Comparison of ENCODE assay signal across 22 cellular contexts in the genomic region with DNA sequence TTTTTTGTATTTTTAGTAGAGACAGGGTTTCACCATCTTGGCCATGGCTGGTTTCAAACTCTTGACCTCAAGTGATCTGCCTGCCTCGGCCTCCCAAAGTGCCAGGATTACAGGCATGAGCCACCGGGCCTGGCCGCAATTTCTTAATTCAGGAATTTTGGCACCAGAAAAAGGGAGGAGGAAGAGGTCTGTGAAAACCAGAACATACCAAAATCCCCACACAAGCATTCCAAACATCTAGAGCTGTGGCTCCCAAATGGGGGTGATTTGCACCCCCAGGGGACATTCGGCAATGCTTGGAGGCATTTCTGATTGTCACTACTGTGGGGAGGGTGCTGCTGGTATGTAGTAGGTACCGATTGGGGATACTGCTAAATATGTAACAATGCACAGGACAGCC. TPM values are rescaled to one million over a fixed set of nuclear protein-coding genes. Genes with fewer than 3 reads are reported as not detected.
DNase-seq lines count a peak whose midpoint lies in the region; ATAC-seq, FAIRE-seq and TF ChIP-seq lines count a peak whose summit lies in the region.
"Had no signal": no experiment of that assay in that cellular context is flagged by ENCODE, and none has a peak within 500 bp of the region (broad histone marks: within the 10 kb centered on the region; RNA-seq: fewer than 3 reads in every experiment).

No MANE protein-coding gene starts in this region.

- no peak overlapping the region for H3K14ac ChIP-seq in H1 (ENCODE audit: insufficient read length)

- no peak overlapping the region for H3K56ac ChIP-seq in H1 (replicated peaks; ENCODE audit: insufficient read length, low read depth, low read length)

- POLR2A ChIA-PET in H1 (lab: Charles Lee; ENCODE audit: partially characterized antibody): no interaction called here

- ATAC-seq in omental fat pad (ENCODE audit: low FRiP score) (peak; percentile 30), HG02571 (IDR thresholded peaks at IDR 0.05; ENCODE audit: unreplicated experiment) (no peak)

- no peaks in the 10 kb centered on the region for H3K23me2 ChIP-seq in H1 (ENCODE audit: low read depth, low read length)

- no peaks in the 10 kb centered on the region for H4K20me1 ChIP-seq in H1 (replicated peaks in 1 of 2; ENCODE audit: control insufficient read depth in 1 of 2, insufficient read depth in 2 of 2, low read length in 2 of 2)

- peak; percentile 55 for DNase-seq in EH (ENCODE audit: low read depth)
- peak; percentile 72 for DNase-seq in M059J (ENCODE audit: low read depth)
- DNase-seq in H1 (ENCODE audit: low read depth in 1 of 2, low spot score in 2 of 2): no peak
- DNase-seq in omental fat pad (ENCODE audit: low spot score): no peak
- no peak for DNase-seq in NCI-H1105 treated with DMSO at 0.1 percent for 48 hours (lab: John Stamatoyannopoulos, UW)
- DNase-seq in H7: no peak
- no peak for DNase-seq in activated CD8-positive, alpha-beta memory T cell treated with anti-CD3 and anti-CD28 coated beads for 24 hours
- DNase-seq: AML-193, DMS79 treated with DMSO at 0.1 percent for 48 hours, GDM1, HCEC 1CT, KBM-7, NCI-H1417 treated with DMSO at 0.1 percent for 48 hours, NCI-H187 treated with DMSO at 0.1 percent for 48 hours, NCI-H2227 treated with DMSO at 0.1 percent for 48 hours, NCI-H524 treated with DMSO at 0.1 percent for 48 hours, PC-9, SIG-M5 had no signal

- TF ChIP-seq POLR2A in H1 (IDR thresholded peaks at IDR 0.05; ENCODE audit: control extremely low read depth in 1 of 2, low read depth in 2 of 2, low read length in 2 of 2): no peak

- H3K4ac ChIP-seq in H1 (replicated peaks; ENCODE audit: insufficient read length, low read depth, low read length): no peak overlapping the region

- no peaks in the 10 kb centered on the region for H3K9me3 ChIP-seq in H1 (ENCODE audit: insufficient read depth in 2 of 2, low read depth in 1 of 2, low read length in 1 of 2)

- TF ChIP-seq EP300 in H1 (IDR thresholded peaks at IDR 0.05; ENCODE audit: borderline replicate concordance in 1 of 2, low read depth in 2 of 2, low read length in 2 of 2): no peak

- no peak overlapping the region for H2BK20ac ChIP-seq in H1 (ENCODE audit: low read length)

- H3K4me1 ChIP-seq in H1 (replicated peaks in 1 of 4; ENCODE audit: control insufficient read depth in 3 of 4, insufficient read depth in 4 of 4, low read length in 3 of 4): no peaks in the 10 kb centered on the region

- no peak overlapping the region for H2BK15ac ChIP-seq in H1 (ENCODE audit: low read length)

- no peak overlapping the region for H2BK120ac ChIP-seq in H1 (replicated peaks; ENCODE audit: low read depth, low read length)

- H3K79me1 ChIP-seq in H1 (ENCODE audit: low read depth, low read length): no peaks in the 10 kb centered on the region

- no peak overlapping the region for H3K27ac ChIP-seq in H1 (ENCODE audit: low read depth, low read length)
- H3K27ac ChIP-seq: PC-9, RWPE1 had no signal

- H3K9ac ChIP-seq in H1 (replicated peaks in 1 of 4; ENCODE audit: extremely low read depth in 1 of 4, low read depth in 3 of 4, low read length in 3 of 4): no peak overlapping the region

- H4K91ac ChIP-seq in H1 (replicated peaks; ENCODE audit: insufficient read length, low read length): no peak overlapping the region

- no peak overlapping the region for H3K4me2 ChIP-seq in H1 (ENCODE audit: insufficient read depth in 1 of 2, low read depth in 2 of 2, low read length in 2 of 2)
- H3K4me2 ChIP-seq: PC-9 had no signal

- H2AK5ac ChIP-seq in H1 (ENCODE audit: low read depth, low read length): no peak overlapping the region

- H3K23ac ChIP-seq in H1 (ENCODE audit: insufficient read length): no peak overlapping the region

- H4K8ac ChIP-seq in H1 (ENCODE audit: extremely low read depth, insufficient read depth, low read length): no peak overlapping the region

- no peak overlapping the region for H4K5ac ChIP-seq in H1 (ENCODE audit: insufficient read length, low read depth, low read length)

- H3K36me3 ChIP-seq in H1 (ENCODE audit: control insufficient read depth in 2 of 4, insufficient read depth in 4 of 4, low read length in 3 of 4) (no peaks in the 10 kb centered on the region), H7 (replicated peaks; ENCODE audit: control insufficient read depth, insufficient read depth, low read length) (no peaks in the 10 kb centered on the region)

- 85% methylated on average over 5 of the region's 5 CpGs; no CpG with 5 or more reads in 1 of the 2 experiments for WGBS in H1 (ENCODE audit: extremely low coverage in 1 of 2, insufficient coverage in 1 of 2, insufficient read length in 1 of 2, insufficient replicate concordance in 2 of 2, low coverage in 1 of 2, low lambda C conversion rate in 2 of 2, missing lambda C conversion rate in 1 of 2), 2 experiments

- TF ChIP-seq CTCF in H1 (IDR thresholded peaks at IDR 0.05; ENCODE audit: control extremely low read depth in 1 of 3, insufficient read depth in 1 of 3, low read depth in 1 of 3, low read length in 3 of 3): no peak
- no peak for TF ChIP-seq CTCF in omental fat pad (IDR thresholded peaks at IDR 0.05)

- H3K4me3 ChIP-seq in H1 (ENCODE audit: extremely low read depth in 1 of 4, insufficient read depth in 2 of 4, low read depth in 3 of 4, low read length in 4 of 4): no peak overlapping the region
- no peak overlapping the region for H3K4me3 ChIP-seq in H7 (ENCODE audit: insufficient read depth, low read depth, low read length)
- H3K4me3 ChIP-seq: PC-9 had no signal

- H2BK12ac ChIP-seq in H1 (ENCODE audit: low read depth, low read length): no peak overlapping the region

- TF ChIP-seq RAD21 in H1 (IDR thresholded peaks at IDR 0.05 in 1 of 2, conservative IDR thresholded peaks at IDR 0.05 in 1 of 2; ENCODE audit: low read depth in 2 of 2, low read length in 2 of 2): no peak

- H2BK5ac ChIP-seq in H1 (ENCODE audit: low read depth, low read length): no peak overlapping the region

- CTCF ChIA-PET in H1 (lab: Charles Lee; ENCODE audit: partially characterized antibody): interaction anchor here (0.7 to 2.4 kb wide), 3 partner anchors 44 to 150 kb away, joined by 3 to 9 read pairs (median 5); no protein-coding TSS in a partner anchor

- no peaks in the 10 kb centered on the region for H3K27me3 ChIP-seq in H1 (replicated peaks in 1 of 4; ENCODE audit: control insufficient read depth in 3 of 4, extremely low read depth in 1 of 4, insufficient read depth in 3 of 4, low read length in 3 of 4)
- no peaks in the 10 kb centered on the region for H3K27me3 ChIP-seq in H7 (ENCODE audit: control insufficient read depth, insufficient read depth, low read length)

- FAIRE-seq in H1 (lab: Jason Lieb, UNC): no peak
- FAIRE-seq: GM12891, GM19239 had no signal

- H2AFZ ChIP-seq in H1 (ENCODE audit: low read length): 0 out of 2 replicates have a peak overlapping the region, but pooled peaks have one; percentile 53
- H2AFZ ChIP-seq: PC-9 had no signal

- no peak overlapping the region for H3K18ac ChIP-seq in H1 (ENCODE audit: extremely low read depth, low read length)

- no peaks in the 10 kb centered on the region for H3K79me2 ChIP-seq in H1 (ENCODE audit: control insufficient read depth in 1 of 2, insufficient read depth in 2 of 2, low read length in 2 of 2)

TF ChIP-seq in H1, 55 proteins besides CTCF, POLR2A, EP300 and RAD21:
- TF ChIP-seq RFX5 (IDR thresholded peaks at IDR 0.05; ENCODE audit: borderline replicate concordance, low read depth, low read length) (no peak), SAP30 (IDR thresholded peaks at IDR 0.05; ENCODE audit: insufficient read depth, insufficient replicate concordance, low read length) (no peak), EGR1 (IDR thresholded peaks at IDR 0.05; ENCODE audit: borderline replicate concordance, low read depth, low read length) (no peak), CBX8 (IDR thresholded peaks at IDR 0.05; ENCODE audit: borderline replicate concordance, low read depth, low read length) (no peak), CEBPB (IDR thresholded peaks at IDR 0.05; ENCODE audit: low read depth, low read length) (no peak), ASH2L (IDR thresholded peaks at IDR 0.05; ENCODE audit: low read length) (no peak), KDM5A (IDR thresholded peaks at IDR 0.05; ENCODE audit: low read length) (no peak), RXRA (IDR thresholded peaks at IDR 0.05; ENCODE audit: insufficient read depth, low read depth, low read length) (no peak)
TF ChIP-seq in H1: peak in this region for 0.

RNA-seq across cellular contexts. Expression of a gene that starts 40.2 kb away (rescaled TPM):
- 15.4 and 20.6 TPM in 2 replicates for total RNA-seq in M059J (2014; rRNA removed; shearing (Covaris generic))
- total RNA-seq in H1 (2021; fragmentation: NEBNext Ultra II Directional; extraction: Animal tissue kit (Norgen Biotek cat#: 25700)): 14.1 TPM in 2 replicates
- 2.9 and 4.0 TPM in 2 replicates for polyA plus RNA-seq in H1 (2011; rRNA removed)
- 4.5 TPM for polyA plus RNA-seq in H1 (2011; cell fraction: cytosol; rRNA removed)
- polyA plus RNA-seq in H1 (2011; cell fraction: nucleus; rRNA removed): 4.8 TPM
- 3.8 to 5.4 TPM (median 4.8 TPM) in 4 replicates for polyA plus RNA-seq in H1 (2012, experiment 1 of 2)
- 0.47 TPM for polyA plus RNA-seq in H1 (2012, experiment 2 of 2)
- 11.5 TPM for polyA plus RNA-seq in H1 (2013, experiment 1 of 2)
- polyA plus RNA-seq in H1 (2013, experiment 2 of 2): 12.3 TPM
- 30.8 and 32.9 TPM in 2 replicates for polyA minus RNA-seq in H1 (2011; rRNA and poly(A)+ RNA removed)
- polyA minus RNA-seq in H1 (2011; cell fraction: cytosol; rRNA and poly(A)+ RNA removed): 15.3 TPM
- polyA minus RNA-seq in H1 (2011; cell fraction: nucleus; rRNA and poly(A)+ RNA removed): 23.7 TPM
- 10 to 100 TPM in 1 of 4 donors, 1 to 10 TPM in 3; 5.7 to 23.3 (median 6.9) TPM for total RNA-seq in omental fat pad
- total RNA-seq in H7 (2014; rRNA removed; shearing (Covaris generic)): 3.7 and 4.1 TPM in 2 replicates

Comparison
In these comparisons a context has a peak if more than half of its experiments do, and no peak if none do; other contexts are left out.
1. DNase-seq: peak in EH (single experiment) and M059J (single experiment); none in H1 (0 of 2), omental fat pad (single experiment), NCI-H1105 treated with DMSO at 0.1 percent for 48 hours (single experiment), H7 (single experiment) and activated CD8-positive, alpha-beta memory T cell treated with anti-CD3 and anti-CD28 coated beads for 24 hours (single experiment).